21 cellular contexts compared by ENCODE assay signal in the genomic region with DNA sequence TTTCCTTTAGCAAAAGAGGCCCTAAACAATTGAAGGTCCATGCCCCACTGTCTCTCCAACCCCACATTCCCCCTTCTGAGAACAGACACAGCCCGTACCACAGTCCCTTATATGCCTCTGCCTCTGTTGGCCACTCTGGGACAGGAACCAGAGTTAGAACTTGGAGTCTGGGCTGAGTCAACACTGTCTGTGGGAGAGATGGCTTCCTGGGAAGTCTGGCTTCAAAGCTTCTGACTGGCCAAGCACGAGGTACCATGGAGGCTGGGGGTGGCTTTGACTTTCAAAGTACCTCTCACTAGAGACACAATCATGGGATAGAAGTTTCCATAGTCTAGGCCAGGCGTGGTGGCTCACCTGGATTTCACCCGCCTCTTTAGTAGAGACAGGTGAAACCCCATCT. TPM values are rescaled to one million over a fixed set of nuclear protein-coding genes. Genes with fewer than 3 reads are reported as not detected.
DNase-seq lines count a peak whose midpoint lies in the region; ATAC-seq and TF ChIP-seq lines count a peak whose summit lies in the region.
"Had no signal": no experiment of that assay in that cellular context is flagged by ENCODE, and none has a peak within 500 bp of the region (broad histone marks: within the 10 kb centered on the region; RNA-seq: fewer than 3 reads in every experiment).

No MANE protein-coding gene starts in this region.

- POLR2A ChIA-PET in naive thymus-derived CD8-positive, alpha-beta T cell (lab: Charles Lee): no interaction called here

- no peak for TF ChIP-seq POLR2A in heart left ventricle (IDR thresholded peaks at IDR 0.05)
- TF ChIP-seq POLR2A in transverse colon (IDR thresholded peaks at IDR 0.05): no peak

- peaks cover 5% of the 10 kb centered on the region for H3K27me3 Mint-ChIP-seq in dendritic cell treated with granulocyte-macrophage colony-stimulating factor and Interleukin-4, amounts not matched to agents 40 ng/mL and 50 ng/mL, for 4 days
- no peaks in the 10 kb centered on the region for H3K27me3 Mint-ChIP-seq in naive thymus-derived CD8-positive, alpha-beta T cell
- H3K27me3 Mint-ChIP-seq: stimulated activated naive CD8-positive, alpha-beta T cell treated with anti-CD3 and anti-CD28 coated beads, Interleukin-15, amount 100 ng/mL, for 72 hours had no signal

- peaks cover 78% of the 10 kb centered on the region for H3K4me1 Mint-ChIP-seq in dendritic cell treated with granulocyte-macrophage colony-stimulating factor and Interleukin-4, amounts not matched to agents 40 ng/mL and 50 ng/mL, for 4 days (ENCODE audit: low read depth)
- H3K4me1 Mint-ChIP-seq in naive thymus-derived CD8-positive, alpha-beta T cell: peaks cover 46 to 70% (median 63%) of the 10 kb centered on the region in 4 donors
- peaks cover 51% of the 10 kb centered on the region for H3K4me1 Mint-ChIP-seq in stimulated activated effector memory CD8-positive, alpha-beta T cell treated with anti-CD3 and anti-CD28 coated beads, Interleukin-12 subunit alpha, Interleukin-12 subunit beta, amount 100 ng/mL, for 72 hours

- DNase-seq in left ventricle myocardium inferior (no peak), heart left ventricle (no peak), transverse colon (no peak), DMS153 (lab: John Stamatoyannopoulos, UW) (no peak)
- DNase-seq in naive thymus-derived CD8-positive, alpha-beta T cell: no peak
- no peak for DNase-seq in stimulated activated effector memory CD8-positive, alpha-beta T cell treated with anti-CD3 and anti-CD28 coated beads, Interleukin-12 subunit alpha, Interleukin-12 subunit beta, amount 100 ng/mL, for 72 hours (ENCODE audit: low spot score in 2 of 2)
- DNase-seq: activated CD4-positive, alpha-beta T cell treated with anti-CD3 and anti-CD28 coated beads for 4 hours; GOT3; left lung; MM.1S; NCI-H1694; NCI-H526; spleen; stimulated activated CD4-positive, alpha-beta T cell treated with anti-CD3 and anti-CD28 coated beads, Interleukin-4, amount 100 ng/mL, for 24 hours; stimulated activated naive CD8-positive, alpha-beta T cell treated with anti-CD3 and anti-CD28 coated beads, Interleukin-15, amount 100 ng/mL, for 72 hours had no signal

- H3K27me3 ChIP-seq in left ventricle myocardium inferior (ENCODE audit: low read depth): no peaks in the 10 kb centered on the region
- no peaks in the 10 kb centered on the region for H3K27me3 ChIP-seq in heart left ventricle
- no peaks in the 10 kb centered on the region for H3K27me3 ChIP-seq in transverse colon
- H3K27me3 ChIP-seq: BLaER1, left lung, spleen had no signal

- no peaks in the 10 kb centered on the region for H3K36me3 Mint-ChIP-seq in dendritic cell treated with granulocyte-macrophage colony-stimulating factor and Interleukin-4, amounts not matched to agents 40 ng/mL and 50 ng/mL, for 4 days (ENCODE audit: low read depth)
- peaks cover 0 to 3% (median 0%) of the 10 kb centered on the region in 3 donors for H3K36me3 Mint-ChIP-seq in naive thymus-derived CD8-positive, alpha-beta T cell
- H3K36me3 Mint-ChIP-seq in stimulated activated effector memory CD8-positive, alpha-beta T cell treated with anti-CD3 and anti-CD28 coated beads, Interleukin-12 subunit alpha, Interleukin-12 subunit beta, amount 100 ng/mL, for 72 hours: peaks cover 9% of the 10 kb centered on the region

- WGBS in heart left ventricle, 4 donors: 90 to 94% (median 92%) methylated on average over 4 of the region's 4 CpGs
- 87% methylated on average over 4 of the region's 4 CpGs; no CpG with 5 or more reads in 1 of the 2 donors for WGBS in transverse colon (ENCODE audit: low coverage in 1 of 2), 2 donors

- H3K27ac Mint-ChIP-seq in dendritic cell treated with granulocyte-macrophage colony-stimulating factor and Interleukin-4, amounts not matched to agents 40 ng/mL and 50 ng/mL, for 4 days: peak overlapping the region; percentile 27
- H3K27ac Mint-ChIP-seq in naive thymus-derived CD8-positive, alpha-beta T cell: peak overlapping the region in 7 of 10 donors; percentile 29 to 89 (median 69)
- no peak overlapping the region for H3K27ac Mint-ChIP-seq in stimulated activated effector memory CD8-positive, alpha-beta T cell treated with anti-CD3 and anti-CD28 coated beads, Interleukin-12 subunit alpha, Interleukin-12 subunit beta, amount 100 ng/mL, for 72 hours
- H3K27ac Mint-ChIP-seq: activated naive CD4-positive, alpha-beta T cell treated with anti-CD3 and anti-CD28 coated beads, Interleukin-2, amount 50 U/mL, for 72 hours; stimulated activated naive CD8-positive, alpha-beta T cell treated with anti-CD3 and anti-CD28 coated beads, Interleukin-15, amount 100 ng/mL, for 72 hours; T-helper 1 cell treated with Interleukin-12 subunit alpha and Interleukin-12 subunit beta and Interleukin-4 antibody, amounts not matched to agents 30 μg/mL and 1 μg/mL, for 36 hours had no signal

- no peaks in the 10 kb centered on the region for H3K9me3 Mint-ChIP-seq in dendritic cell treated with granulocyte-macrophage colony-stimulating factor and Interleukin-4, amounts not matched to agents 40 ng/mL and 50 ng/mL, for 4 days
- H3K9me3 Mint-ChIP-seq in naive thymus-derived CD8-positive, alpha-beta T cell: no peaks in the 10 kb centered on the region
- no peaks in the 10 kb centered on the region for H3K9me3 Mint-ChIP-seq in stimulated activated effector memory CD8-positive, alpha-beta T cell treated with anti-CD3 and anti-CD28 coated beads, Interleukin-12 subunit alpha, Interleukin-12 subunit beta, amount 100 ng/mL, for 72 hours
- H3K9me3 Mint-ChIP-seq: neural crest cell; T-helper 1 cell treated with Interleukin-12 subunit alpha and Interleukin-12 subunit beta and Interleukin-4 antibody, amounts not matched to agents 30 μg/mL and 1 μg/mL, for 36 hours had no signal

- H3K27ac ChIP-seq in left ventricle myocardium inferior (replicated peaks): peak overlapping the region; percentile 84
- H3K27ac ChIP-seq in heart left ventricle: peak overlapping the region in 6 of 12 donors; percentile 86 to 93 (median 92)
- peak overlapping the region; percentile 77 to 88 (median 84) for H3K27ac ChIP-seq in transverse colon
- H3K27ac ChIP-seq: BLaER1, spleen had no signal

- no peak overlapping the region for H3K4me3 ChIP-seq in left ventricle myocardium inferior
- H3K4me3 ChIP-seq in heart left ventricle: no peak overlapping the region
- no peak overlapping the region for H3K4me3 ChIP-seq in transverse colon
- H3K4me3 ChIP-seq: BLaER1, left lung, spleen had no signal

- ATAC-seq in heart left ventricle: no peak
- no peak for ATAC-seq in naive thymus-derived CD8-positive, alpha-beta T cell
- no peak for ATAC-seq in stimulated activated effector memory CD8-positive, alpha-beta T cell treated with anti-CD3 and anti-CD28 coated beads, Interleukin-12 subunit alpha, Interleukin-12 subunit beta, amount 100 ng/mL, for 72 hours
- no peak for ATAC-seq in HG03521 (IDR thresholded peaks at IDR 0.05; ENCODE audit: unreplicated experiment)
- ATAC-seq: activated naive CD4-positive, alpha-beta T cell treated with anti-CD3 and anti-CD28 coated beads, Interleukin-2, amount 50 U/mL, for 72 hours; left lung; stimulated activated naive CD8-positive, alpha-beta T cell treated with anti-CD3 and anti-CD28 coated beads, Interleukin-15, amount 100 ng/mL, for 72 hours had no signal

- H3K36me3 ChIP-seq in left ventricle myocardium inferior (no peaks in the 10 kb centered on the region), heart left ventricle (no peaks in the 10 kb centered on the region), transverse colon (no peaks in the 10 kb centered on the region)
- H3K36me3 ChIP-seq: BLaER1, left lung, spleen had no signal

- H3K4me1 ChIP-seq in left ventricle myocardium inferior (peaks cover 53% of the 10 kb centered on the region), heart left ventricle (peaks cover 0 to 57% (median 27%) of the 10 kb centered on the region in 12 donors), transverse colon (peaks cover 0 to 39% (median 10%) of the 10 kb centered on the region in 4 donors)

- no peak overlapping the region for H3K4me3 Mint-ChIP-seq in dendritic cell treated with granulocyte-macrophage colony-stimulating factor and Interleukin-4, amounts not matched to agents 40 ng/mL and 50 ng/mL, for 4 days
- peak overlapping the region in 1 of 10 donors; percentile 42 for H3K4me3 Mint-ChIP-seq in naive thymus-derived CD8-positive, alpha-beta T cell
- H3K4me3 Mint-ChIP-seq in stimulated activated effector memory CD8-positive, alpha-beta T cell treated with anti-CD3 and anti-CD28 coated beads, Interleukin-12 subunit alpha, Interleukin-12 subunit beta, amount 100 ng/mL, for 72 hours: no peak overlapping the region
- H3K4me3 Mint-ChIP-seq: neural crest cell; stimulated activated naive CD8-positive, alpha-beta T cell treated with anti-CD3 and anti-CD28 coated beads, Interleukin-15, amount 100 ng/mL, for 72 hours; T-helper 1 cell treated with Interleukin-12 subunit alpha and Interleukin-12 subunit beta and Interleukin-4 antibody, amounts not matched to agents 30 μg/mL and 1 μg/mL, for 36 hours had no signal

- TF ChIP-seq EP300 in transverse colon (IDR thresholded peaks at IDR 0.05; ENCODE audit: low read depth): no peak

- no peak for TF ChIP-seq CTCF in left ventricle myocardium inferior (IDR thresholded peaks at IDR 0.05; ENCODE audit: borderline replicate concordance)
- TF ChIP-seq CTCF in heart left ventricle (IDR thresholded peaks at IDR 0.05): no peak
- no peak for TF ChIP-seq CTCF in transverse colon (IDR thresholded peaks at IDR 0.05)

- H3K9me3 ChIP-seq in left ventricle myocardium inferior (replicated peaks) (no peaks in the 10 kb centered on the region), heart left ventricle (no peaks in the 10 kb centered on the region), transverse colon (no peaks in the 10 kb centered on the region)
- H3K9me3 ChIP-seq: BLaER1, left lung, spleen had no signal

- intact Hi-C loops in left ventricle myocardium inferior (cut with micrococcal nuclease) (no loop called here), heart left ventricle (cut with DNase I) (loop anchor here in 3 of 10 donors (1.0 to 5.0 kb wide), 2 partner anchors 75 to 118 kb away; no protein-coding TSS in a partner anchor), transverse colon (cut with DNase I; ENCODE audit: low total_unique reads) (loop anchor here (5.0 kb wide), 1 partner anchor 45 kb away; no protein-coding TSS in a partner anchor)
- intact Hi-C loops in dendritic cell treated with granulocyte-macrophage colony-stimulating factor and Interleukin-4, amounts not matched to agents 40 ng/mL and 50 ng/mL, for 4 days (cut with micrococcal nuclease): loop anchor here (10.0 kb wide), 1 partner anchor 58 kb away; no protein-coding TSS in a partner anchor

- in situ Hi-C loops in transverse colon (cut with MboI; ENCODE audit: low pct_ligation_motif_present in 1 of 4, low pct_unique_long_range_greater_than_20kb in 1 of 4, low sequenced_read_pairs in 3 of 4): loop anchor here in 1 of 4 donors (10.0 kb wide), 1 partner anchor 118 kb away; a partner anchor contains a TSS

RNA-seq across cellular contexts. Expression of a gene that starts 14.9 kb away (rescaled TPM):
- 66.9 TPM for total RNA-seq in left ventricle myocardium inferior
- total RNA-seq in heart left ventricle: 10 to 100 TPM; 46.7 to 96.1 (median 60.4) TPM
- 10 to 100 TPM; 28.5 to 72.0 TPM for polyA plus RNA-seq in heart left ventricle
- total RNA-seq in naive thymus-derived CD8-positive, alpha-beta T cell: 10 to 100 TPM; 91.0 to 92.0 TPM
- 100 to 1,000 TPM in 2 of 3 donors, 10 to 100 TPM in 1; 75.9 to 126 (median 103) TPM for polyA plus RNA-seq in naive thymus-derived CD8-positive, alpha-beta T cell
- 100 to 1,000 TPM in 1 of 4 donors, 10 to 100 TPM in 3; 75.6 to 352 (median 95.3) TPM for total RNA-seq in transverse colon

RNA-seq across cellular contexts. Expression of a gene that starts 15.0 kb away (rescaled TPM):
- total RNA-seq in left ventricle myocardium inferior (53.4 TPM), heart left ventricle (10 to 100 TPM; 61.0 to 93.4 (median 66.2) TPM), transverse colon (10 to 100 TPM; 23.5 to 73.3 (median 56.2) TPM)
- polyA plus RNA-seq in heart left ventricle: 100 to 1,000 TPM in 1 of 2 donors, 10 to 100 TPM in 1; 50.3 to 137 TPM
- total RNA-seq in naive thymus-derived CD8-positive, alpha-beta T cell: 10 to 100 TPM; 38.8 to 39.7 TPM
- 10 to 100 TPM; 20.3 to 27.4 (median 21.8) TPM for polyA plus RNA-seq in naive thymus-derived CD8-positive, alpha-beta T cell
